In genomic region chrX:8873102-8873501, GRCh38 we compare ENCODE assay signal across 32 cellular contexts.
"Had no signal": no experiment of that assay in that cellular context is flagged by ENCODE, and none has a peak within 500 bp of the region (broad histone marks: within the 10 kb centered on the region; RNA-seq: fewer than 3 reads in every experiment).

No MANE protein-coding gene starts in this region.

- H3K4me3 ChIP-seq: esophagus muscularis mucosa, gastrocnemius medialis had no signal

- ATAC-seq: activated CD4-positive, CD25-positive, alpha-beta regulatory T cell treated with anti-CD3 and anti-CD28 coated beads, Interleukin-2, amount 50 U/mL, for 24 hours; activated CD8-positive, alpha-beta T cell treated with anti-CD3 and anti-CD28 coated beads for 36 hours; activated T-cell treated with anti-CD3 and anti-CD28 coated beads, Interleukin-2, amount 50 U/mL, for 4 hours; activated T-helper 17 cell treated with anti-CD3 and anti-CD28 coated beads, Interleukin-2, amount 50 U/mL, for 72 hours; effector memory CD8-positive, alpha-beta T cell; foreskin keratinocyte; gastrocnemius medialis; T-helper 17 cell had no signal

- H3K4me3 Mint-ChIP-seq: activated B cell treated with CpG ODN at 0.5 μM for 24 hours; activated CD8-positive, alpha-beta T cell treated with anti-CD3 and anti-CD28 coated beads for 36 hours; activated naive CD8-positive, alpha-beta T cell; activated T-cell treated with anti-CD3 and anti-CD28 coated beads, Interleukin-2, amount 50 U/mL, for 4 hours; activated T-helper 17 cell treated with anti-CD3 and anti-CD28 coated beads, Interleukin-2, amount 50 U/mL, for 72 hours; effector memory CD8-positive, alpha-beta T cell; T-helper 17 cell; T-helper 2 cell treated with Interferon-gamma antibody and Interleukin-4, amounts not matched to agents 5 μg/mL and 100 μg/mL, for 36 hours had no signal

- H3K27me3 ChIP-seq: esophagus muscularis mucosa, foreskin keratinocyte, gastrocnemius medialis had no signal

- FAIRE-seq: colon had no signal

- H3K9me3 Mint-ChIP-seq: activated B cell treated with CpG ODN at 0.5 μM for 24 hours; activated CD8-positive, alpha-beta T cell treated with anti-CD3 and anti-CD28 coated beads for 36 hours; activated T-cell treated with anti-CD3 and anti-CD28 coated beads, Interleukin-2, amount 50 U/mL, for 4 hours; activated T-helper 17 cell treated with anti-CD3 and anti-CD28 coated beads, Interleukin-2, amount 50 U/mL, for 72 hours; effector memory CD8-positive, alpha-beta T cell; T-helper 2 cell treated with Interferon-gamma antibody and Interleukin-4, amounts not matched to agents 5 μg/mL and 100 μg/mL, for 36 hours had no signal

- H3K27ac ChIP-seq: esophagus muscularis mucosa, foreskin keratinocyte, gastrocnemius medialis, WERI-Rb-1 had no signal

- H3K9me3 ChIP-seq: esophagus muscularis mucosa, gastrocnemius medialis had no signal

- H3K36me3 ChIP-seq: esophagus muscularis mucosa, gastrocnemius medialis, WERI-Rb-1 had no signal

- H3K4me1 Mint-ChIP-seq: activated B cell treated with CpG ODN at 0.5 μM for 24 hours; activated T-helper 17 cell treated with anti-CD3 and anti-CD28 coated beads, Interleukin-2, amount 50 U/mL, for 72 hours; T-helper 17 cell had no signal

- H3K4me1 ChIP-seq: esophagus muscularis mucosa, gastrocnemius medialis had no signal

- H3K27ac Mint-ChIP-seq: activated B cell treated with CpG ODN at 0.5 μM for 24 hours; activated CD8-positive, alpha-beta T cell treated with anti-CD3 and anti-CD28 coated beads for 36 hours; activated naive CD8-positive, alpha-beta T cell; activated T-helper 17 cell treated with anti-CD3 and anti-CD28 coated beads, Interleukin-2, amount 50 U/mL, for 72 hours; effector memory CD8-positive, alpha-beta T cell; T-helper 17 cell; T-helper 2 cell treated with Interferon-gamma antibody and Interleukin-4, amounts not matched to agents 5 μg/mL and 100 μg/mL, for 36 hours had no signal

- H3K36me3 Mint-ChIP-seq: activated naive CD8-positive, alpha-beta T cell had no signal

- DNase-seq: activated B cell treated with CpG ODN at 0.5 μM for 24 hours; activated CD4-positive, alpha-beta T cell treated with anti-CD3 and anti-CD28 coated beads for 48 hours; activated CD4-positive, alpha-beta T cell treated with anti-CD3 and anti-CD28 coated beads, Interleukin-2, amount 50 U/mL, for 1 hour; activated CD4-positive, alpha-beta T cell treated with anti-CD3 and anti-CD28 coated beads, Interleukin-2, amount 50 U/mL, for 48 hours; activated CD8-positive, alpha-beta memory T cell treated with anti-CD3 and anti-CD28 coated beads for 24 hours; activated CD8-positive, alpha-beta T cell treated with anti-CD3 and anti-CD28 coated beads for 36 hours; activated effector memory CD4-positive, alpha-beta T cell treated with Interleukin-2 at 50 U/mL for 16 hours; activated gamma-delta T cell treated with Interleukin-2 at 50 U/mL for 16 hours; activated naive CD4-positive, alpha-beta T cell treated with anti-CD3 and anti-CD28 coated beads, Interleukin-2, amount 50 U/mL, for 16 hours; activated naive CD4-positive, alpha-beta T cell treated with Interleukin-2 at 50 U/mL for 16 hours; activated T-cell treated with anti-CD3 and anti-CD28 coated beads, Interleukin-2, amount 50 U/mL, for 4 hours; amniotic stem cell; anterior cingulate cortex; caudate nucleus; cortex of kidney; dermis blood vessel endothelial cell; effector CD4-positive, alpha-beta T cell; effector memory CD8-positive, alpha-beta T cell; erythroblast; foreskin keratinocyte; gastrocnemius medialis; glutamatergic neuron; T-helper 1 cell; T-helper 17 cell; T1000; WERI-Rb-1 had no signal
